In genomic region chr11:2713721-2714462, GRCh38 we compare ENCODE assay signal across 15 cellular contexts. TPM values are rescaled to one million over a fixed set of nuclear protein-coding genes. Genes with fewer than 3 reads are reported as not detected.
A peak's percentile ranks its signal among the peaks of the same experiment; 100 is the strongest.
DNase-seq lines count a peak whose midpoint lies in the region; ATAC-seq and TF ChIP-seq lines count a peak whose summit lies in the region.
"Had no signal": no experiment of that assay in that cellular context is flagged by ENCODE, and none has a peak within 500 bp of the region (broad histone marks: within the 10 kb centered on the region; RNA-seq: fewer than 3 reads in every experiment).

No MANE protein-coding gene starts in this region.

- intact Hi-C loops in psoas muscle (cut with DNase I) = no loop called here

- H3K27ac ChIP-seq in GM23338 (ENCODE audit: low read depth) (no peak overlapping the region), psoas muscle (no peak overlapping the region)

- peaks cover 9% of the 10 kb centered on the region for H3K4me1 ChIP-seq in GM23338 (ENCODE audit: insufficient read depth)
- no peaks in the 10 kb centered on the region for H3K4me1 ChIP-seq in psoas muscle

- H4K20me1 ChIP-seq in GM23338 (replicated peaks; ENCODE audit: insufficient read depth) = no peaks in the 10 kb centered on the region

- H3K4me3 ChIP-seq in GM23338 (no peak overlapping the region), foreskin fibroblast (ENCODE audit: low read depth in 1 of 2, low read length in 2 of 2) (no peak overlapping the region), psoas muscle (no peak overlapping the region)

- peaks cover 4% of the 10 kb centered on the region for H3K9me3 ChIP-seq in psoas muscle

- WGBS in psoas muscle, 3 donors = 84 to 96% (median 93%) methylated on average over 23 of the region's 23 CpGs

- peak; percentile 15; the same call in 2 of the 3 replicates for ATAC-seq in GM23338
- no peak for ATAC-seq in psoas muscle

- H3K27me3 ChIP-seq in GM23338 (ENCODE audit: insufficient read depth) = peaks cover 76% of the 10 kb centered on the region; the same call in 1 of the 2 replicates
- H3K27me3 ChIP-seq in psoas muscle (ENCODE audit: insufficient read depth in 3 of 3, low read length in 2 of 3) = peaks cover 0 to 1% (median 0%) of the 10 kb centered on the region in 3 donors

- no peaks in the 10 kb centered on the region for H3F3A ChIP-seq in GM23338 (replicated peaks; ENCODE audit: low read depth)

- peaks cover 13% of the 10 kb centered on the region for H3K4me1 Mint-ChIP-seq in GM23338

- TF ChIP-seq CTCF in GM23338 (conservative IDR thresholded peaks at IDR 0.05; ENCODE audit: low read depth in 2 of 2) (no peak), foreskin fibroblast (IDR thresholded peaks at IDR 0.05; ENCODE audit: low read depth, low read length) (no peak), psoas muscle (IDR thresholded peaks at IDR 0.05) (no peak), GM20000 (IDR thresholded peaks at IDR 0.05; ENCODE audit: extremely low read depth, missing control alignments) (no peak)

- DNase-seq in GM23338 (ENCODE audit: low spot score) (no peak), foreskin fibroblast (peak; percentile 12 to 70), psoas muscle (peak; percentile 4 to 48), NCI-H2081 treated with DMSO at 0.1 percent for 48 hours (lab: John Stamatoyannopoulos, UW) (no peak), HUDEP-2 (lab: John Stamatoyannopoulos, UW; ENCODE audit: unreplicated experiment in 76 of 76) (no peak), GM20000 (ENCODE audit: low spot score) (no peak)
- DNase-seq: DMS79, NCI-H1417 treated with DMSO at 0.1 percent for 48 hours, NCI-H2029, NCI-H2171, NCI-H446, NCI-H748 treated with DMSO at 0.1 percent for 48 hours, SIG-M5 had no signal

- H3K4me3 Mint-ChIP-seq in GM23338 = no peak overlapping the region
- H3K4me3 Mint-ChIP-seq: CD14-positive monocyte had no signal

- peaks cover 15% of the 10 kb centered on the region; the same call in 2 of the 3 replicates for H3K36me3 Mint-ChIP-seq in GM23338 (ENCODE audit: low read depth)

- no peak overlapping the region for H3K27ac Mint-ChIP-seq in GM23338

- H3K79me2 ChIP-seq in GM23338 (replicated peaks; ENCODE audit: insufficient read depth) = no peaks in the 10 kb centered on the region

- H3K36me3 ChIP-seq in GM23338 (ENCODE audit: insufficient read depth) = peaks cover 11% of the 10 kb centered on the region
- no peaks in the 10 kb centered on the region for H3K36me3 ChIP-seq in psoas muscle (ENCODE audit: insufficient read depth in 1 of 2, low read depth in 1 of 2)

- no peak overlapping the region; the same call in 1 of the 2 replicates for H2AFZ ChIP-seq in GM23338

- H3K9me2 ChIP-seq in GM23338 (ENCODE audit: insufficient read depth) = no peaks in the 10 kb centered on the region

- H3K27me3 Mint-ChIP-seq in GM23338 (ENCODE audit: insufficient read depth, low read depth, poor library complexity) = peaks cover 48% of the 10 kb centered on the region

- H3K9me3 Mint-ChIP-seq in GM23338 = peaks cover 15% of the 10 kb centered on the region; the same call in 2 of the 3 replicates

- no peak overlapping the region for H3K4me2 ChIP-seq in GM23338

TF ChIP-seq in GM23338, 12 proteins besides CTCF, POLR2A, EP300 and RAD21 (continues in another document):
- TF ChIP-seq, protein P1, sequence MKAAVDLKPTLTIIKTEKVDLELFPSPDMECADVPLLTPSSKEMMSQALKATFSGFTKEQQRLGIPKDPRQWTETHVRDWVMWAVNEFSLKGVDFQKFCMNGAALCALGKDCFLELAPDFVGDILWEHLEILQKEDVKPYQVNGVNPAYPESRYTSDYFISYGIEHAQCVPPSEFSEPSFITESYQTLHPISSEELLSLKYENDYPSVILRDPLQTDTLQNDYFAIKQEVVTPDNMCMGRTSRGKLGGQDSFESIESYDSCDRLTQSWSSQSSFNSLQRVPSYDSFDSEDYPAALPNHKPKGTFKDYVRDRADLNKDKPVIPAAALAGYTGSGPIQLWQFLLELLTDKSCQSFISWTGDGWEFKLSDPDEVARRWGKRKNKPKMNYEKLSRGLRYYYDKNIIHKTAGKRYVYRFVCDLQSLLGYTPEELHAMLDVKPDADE (IDR thresholded peaks at IDR 0.05) = no peak
- TF ChIP-seq ZNF331 (CRISPR knock-in tag; IDR thresholded peaks at IDR 0.05; ENCODE audit: low read depth) (no peak), ZNF114 (CRISPR knock-in tag; IDR thresholded peaks at IDR 0.05) (no peak), EZH2phosphoT487 (IDR thresholded peaks at IDR 0.05; ENCODE audit: unreplicated experiment) (no peak), NANOG (IDR thresholded peaks at IDR 0.05; ENCODE audit: borderline replicate concordance) (no peak), EZH2 (IDR thresholded peaks at IDR 0.05; ENCODE audit: low read depth, unreplicated experiment) (no peak), CREB1 (CRISPR knock-in tag; IDR thresholded peaks at IDR 0.05; ENCODE audit: low read depth) (no peak)
- TF ChIP-seq, protein P2, sequence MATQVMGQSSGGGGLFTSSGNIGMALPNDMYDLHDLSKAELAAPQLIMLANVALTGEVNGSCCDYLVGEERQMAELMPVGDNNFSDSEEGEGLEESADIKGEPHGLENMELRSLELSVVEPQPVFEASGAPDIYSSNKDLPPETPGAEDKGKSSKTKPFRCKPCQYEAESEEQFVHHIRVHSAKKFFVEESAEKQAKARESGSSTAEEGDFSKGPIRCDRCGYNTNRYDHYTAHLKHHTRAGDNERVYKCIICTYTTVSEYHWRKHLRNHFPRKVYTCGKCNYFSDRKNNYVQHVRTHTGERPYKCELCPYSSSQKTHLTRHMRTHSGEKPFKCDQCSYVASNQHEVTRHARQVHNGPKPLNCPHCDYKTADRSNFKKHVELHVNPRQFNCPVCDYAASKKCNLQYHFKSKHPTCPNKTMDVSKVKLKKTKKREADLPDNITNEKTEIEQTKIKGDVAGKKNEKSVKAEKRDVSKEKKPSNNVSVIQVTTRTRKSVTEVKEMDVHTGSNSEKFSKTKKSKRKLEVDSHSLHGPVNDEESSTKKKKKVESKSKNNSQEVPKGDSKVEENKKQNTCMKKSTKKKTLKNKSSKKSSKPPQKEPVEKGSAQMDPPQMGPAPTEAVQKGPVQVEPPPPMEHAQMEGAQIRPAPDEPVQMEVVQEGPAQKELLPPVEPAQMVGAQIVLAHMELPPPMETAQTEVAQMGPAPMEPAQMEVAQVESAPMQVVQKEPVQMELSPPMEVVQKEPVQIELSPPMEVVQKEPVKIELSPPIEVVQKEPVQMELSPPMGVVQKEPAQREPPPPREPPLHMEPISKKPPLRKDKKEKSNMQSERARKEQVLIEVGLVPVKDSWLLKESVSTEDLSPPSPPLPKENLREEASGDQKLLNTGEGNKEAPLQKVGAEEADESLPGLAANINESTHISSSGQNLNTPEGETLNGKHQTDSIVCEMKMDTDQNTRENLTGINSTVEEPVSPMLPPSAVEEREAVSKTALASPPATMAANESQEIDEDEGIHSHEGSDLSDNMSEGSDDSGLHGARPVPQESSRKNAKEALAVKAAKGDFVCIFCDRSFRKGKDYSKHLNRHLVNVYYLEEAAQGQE (IDR thresholded peaks at IDR 0.05; ENCODE audit: unreplicated experiment) = no peak

TF ChIP-seq in PFSK-1, 5 proteins besides CTCF, POLR2A, EP300 and RAD21:
- TF ChIP-seq POLR2AphosphoS5 (IDR thresholded peaks at IDR 0.05; ENCODE audit: low read depth, low read length) (no peak), FOXP2 (optimal IDR thresholded peaks at IDR 0.05; ENCODE audit: borderline replicate concordance, extremely low read depth, extremely low read length, insufficient read depth) (peak; percentile 10)

RNA-seq across cellular contexts. Expression of gene KCNQ1OT1, which starts 14.1 kb away (rescaled TPM):
- 2.8 and 4.2 TPM in 2 replicates for total RNA-seq in GM23338 (2014; rRNA removed; shearing (Covaris generic))
- polyA plus RNA-seq in GM23338 (2016; fragmentation: Nextera tagmentation; extraction: Ambion mirVana) = 0.89 and 1.5 TPM in 2 replicates
- 0.05 TPM for polyA plus RNA-seq in PFSK-1 (2012; ENCODE audit: insufficient read length, low read depth)
- under 1 TPM; 0.30 to 0.56 (median 0.42) TPM for total RNA-seq in psoas muscle
- under 1 TPM; 0.01 to 0.16 (median 0.03) TPM for polyA plus RNA-seq in psoas muscle

Comparison
In these comparisons a context has a peak if more than half of its experiments do, and no peak if none do; other contexts are left out.
1. DNase-seq: peak in foreskin fibroblast (2 of 2) and psoas muscle (2 of 2); none in GM23338 (single experiment), NCI-H2081 treated with DMSO at 0.1 percent for 48 hours (single experiment), HUDEP-2 (0 of 76) and GM20000 (single experiment).